In genomic region chr1:94235189-94236020, GRCh38 we compare ENCODE assay signal across 10 cellular contexts. TPM values are rescaled to one million over a fixed set of nuclear protein-coding genes. Genes with fewer than 3 reads are reported as not detected.
DNase-seq lines count a peak whose midpoint lies in the region; ATAC-seq and TF ChIP-seq lines count a peak whose summit lies in the region.
"Had no signal": no experiment of that assay in that cellular context is flagged by ENCODE, and none has a peak within 500 bp of the region (broad histone marks: within the 10 kb centered on the region; RNA-seq: fewer than 3 reads in every experiment).

No MANE protein-coding gene starts in this region.

- peaks cover 79% of the 10 kb centered on the region for H3K27me3 Mint-ChIP-seq in activated naive CD8-positive, alpha-beta T cell treated with anti-CD3 and anti-CD28 coated beads for 36 hours

- H3K27ac Mint-ChIP-seq in activated naive CD8-positive, alpha-beta T cell treated with anti-CD3 and anti-CD28 coated beads for 36 hours, result no peak overlapping the region

- H3K27ac ChIP-seq in SJSA1, result no peak overlapping the region
- peak overlapping the region; percentile 95 for H3K27ac ChIP-seq in psoas muscle

- DNase-seq in Caki2 (ENCODE audit: low read depth) (peak; percentile 28), SJSA1 (ENCODE audit: low read depth in 1 of 2, low spot score in 2 of 2) (no peak), fibroblast of pulmonary artery (ENCODE audit: low read depth) (peak; percentile 31), psoas muscle (no peak), SW480 (ENCODE audit: low spot score) (no peak), NCI-H128 (lab: John Stamatoyannopoulos, UW; ENCODE audit: unreplicated experiment) (no peak)
- no peak for DNase-seq in activated naive CD8-positive, alpha-beta T cell treated with anti-CD3 and anti-CD28 coated beads for 36 hours
- DNase-seq: activated CD4-positive, alpha-beta T cell treated with anti-CD3 and anti-CD28 coated beads for 48 hours; stimulated activated naive CD8-positive, alpha-beta T cell treated with anti-CD3 and anti-CD28 coated beads, Interleukin-15, Interleukin-2, amounts not matched to agents 100 U/mL and 50 U/mL, for 24 hours had no signal

- peak in 1 of 4 donors; percentile 19 for ATAC-seq in psoas muscle
- ATAC-seq in GM18519 (IDR thresholded peaks at IDR 0.05; ENCODE audit: low FRiP score, unreplicated experiment), result no peak
- ATAC-seq: stimulated activated naive CD8-positive, alpha-beta T cell treated with anti-CD3 and anti-CD28 coated beads, Interleukin-15, Interleukin-2, amounts not matched to agents 100 U/mL and 50 U/mL, for 24 hours had no signal

- intact Hi-C loops in psoas muscle (cut with DNase I), result loop anchor here (2.0 to 10.0 kb wide), 5 partner anchors 91 to 188 kb away; partner anchors contain the start of gene ABCD3 (in 1 of the 2)

- H3K9me3 ChIP-seq in SJSA1 (replicated peaks) (no peaks in the 10 kb centered on the region), psoas muscle (no peaks in the 10 kb centered on the region)

- H3K4me1 ChIP-seq in SJSA1 (replicated peaks), result 0 out of 2 replicates have a peak, but pooled peaks cover 3% of the 10 kb centered on the region
- H3K4me1 ChIP-seq in psoas muscle, result peaks cover 31% of the 10 kb centered on the region

- H3K36me3 ChIP-seq in SJSA1 (peaks cover 6% of the 10 kb centered on the region; the same call in 1 of the 2 replicates), psoas muscle (ENCODE audit: insufficient read depth in 1 of 2, low read depth in 1 of 2) (no peaks in the 10 kb centered on the region)

- WGBS in psoas muscle, 3 donors, result 4 to 5% (median 4%) methylated on average over 9 of the region's 9 CpGs

- H3K4me3 ChIP-seq in SJSA1 (peak overlapping the region; percentile 83), fibroblast of pulmonary artery (replicated peaks; ENCODE audit: low read depth, low read length) (peak overlapping the region; percentile 93), psoas muscle (peak overlapping the region; percentile 84)

- TF ChIP-seq CTCF in fibroblast of pulmonary artery (IDR thresholded peaks at IDR 0.05; ENCODE audit: low read length, missing control alignments) (no peak), psoas muscle (IDR thresholded peaks at IDR 0.05) (no peak)

- H3K4me1 Mint-ChIP-seq in activated naive CD8-positive, alpha-beta T cell treated with anti-CD3 and anti-CD28 coated beads for 36 hours, result peaks cover 10% of the 10 kb centered on the region

- H3K36me3 Mint-ChIP-seq in activated naive CD8-positive, alpha-beta T cell treated with anti-CD3 and anti-CD28 coated beads for 36 hours, result no peaks in the 10 kb centered on the region

- in situ Hi-C loops in Caki2 (cut with HindIII; ENCODE audit: low pct_unique_long_range_greater_than_20kb, low sequenced_read_pairs), result no loop called here

- no peaks in the 10 kb centered on the region for H3K9me3 Mint-ChIP-seq in activated naive CD8-positive, alpha-beta T cell treated with anti-CD3 and anti-CD28 coated beads for 36 hours

- H3K4me3 Mint-ChIP-seq in activated naive CD8-positive, alpha-beta T cell treated with anti-CD3 and anti-CD28 coated beads for 36 hours, result no peak overlapping the region

- H3K27me3 ChIP-seq in SJSA1 (replicated peaks) (no peaks in the 10 kb centered on the region), psoas muscle (ENCODE audit: insufficient read depth in 3 of 3, low read length in 2 of 3) (no peaks in the 10 kb centered on the region)

RNA-seq across cellular contexts. Expression of gene ARHGAP29, which starts 2.0 kb away (rescaled TPM):
- total RNA-seq in Caki2 (2014; rRNA removed; shearing (Covaris generic); ENCODE audit: low replicate concordance), result 31.9 and 37.5 TPM in 2 replicates
- 20.5 and 20.6 TPM in 2 replicates for total RNA-seq in SJSA1 (2014; rRNA removed; shearing (Covaris generic))
- total RNA-seq in psoas muscle, result 10 to 100 TPM; 11.8 to 20.0 (median 15.7) TPM
- 1 to 10 TPM; 5.1 to 7.9 (median 6.3) TPM for polyA plus RNA-seq in psoas muscle
- total RNA-seq in activated naive CD8-positive, alpha-beta T cell treated with anti-CD3 and anti-CD28 coated beads for 36 hours, result not detected

Comparison
In these comparisons a context has a peak if more than half of its experiments do, and no peak if none do; other contexts are left out.
1. DNase-seq: peak in Caki2 (single experiment) and fibroblast of pulmonary artery (single experiment); none in SJSA1 (0 of 2), psoas muscle (0 of 2), SW480 (single experiment), NCI-H128 (single experiment) and activated naive CD8-positive, alpha-beta T cell treated with anti-CD3 and anti-CD28 coated beads for 36 hours (single experiment).
2. RNA of gene ARHGAP29, which starts 2.0 kb away (total RNA-seq): 31.9 to 37.5 TPM in Caki2, 20.5 to 20.6 TPM in SJSA1 and 11.8 to 20.0 TPM in psoas muscle; not detected in activated naive CD8-positive, alpha-beta T cell treated with anti-CD3 and anti-CD28 coated beads for 36 hours; every median in the first group is over 10 times any median in the second.
3. Peak in every context shown above with its lines, with median percentiles within 50 percentile points of each other: H3K4me3 ChIP-seq.